In genomic region chr6:17032595-17033591, GRCh38 we compare ENCODE assay signal across 8 cellular contexts.
DNase-seq lines count a peak whose midpoint lies in the region; TF ChIP-seq lines count a peak whose summit lies in the region.

No MANE protein-coding gene starts in this region.

- POLR2A ChIA-PET in GM10248 (lab: Yijun Ruan, JAX), result no interaction called here

- no peaks in the 10 kb centered on the region for H3K36me3 Mint-ChIP-seq in HFFc6 (ENCODE audit: low read depth)
- H3K36me3 Mint-ChIP-seq in activated naive CD4-positive, alpha-beta T cell treated with anti-CD3 and anti-CD28 coated beads, Interleukin-2, amount 10 ng/mL, durations not matched to agents 7 days and 5 days, result no peaks in the 10 kb centered on the region

- no peaks in the 10 kb centered on the region for H3K36me3 ChIP-seq in spleen

- peak overlapping the region; percentile 88 for H3K4me3 Mint-ChIP-seq in HFFc6
- no peak overlapping the region for H3K4me3 Mint-ChIP-seq in activated naive CD4-positive, alpha-beta T cell treated with anti-CD3 and anti-CD28 coated beads, Interleukin-2, amount 10 ng/mL, durations not matched to agents 7 days and 5 days

- H3K27me3 Mint-ChIP-seq in HFFc6 (ENCODE audit: insufficient read depth), result no peaks in the 10 kb centered on the region
- no peaks in the 10 kb centered on the region for H3K27me3 Mint-ChIP-seq in activated naive CD4-positive, alpha-beta T cell treated with anti-CD3 and anti-CD28 coated beads, Interleukin-2, amount 10 ng/mL, durations not matched to agents 7 days and 5 days

- 60 to 78% (median 70%) methylated on average over 15 of the region's 15 CpGs for WGBS in spleen, 5 donors

- H3K4me1 Mint-ChIP-seq in HFFc6 (ENCODE audit: low read depth), result peaks cover 79% of the 10 kb centered on the region
- H3K4me1 Mint-ChIP-seq in activated naive CD4-positive, alpha-beta T cell treated with anti-CD3 and anti-CD28 coated beads, Interleukin-2, amount 10 ng/mL, durations not matched to agents 7 days and 5 days, result no peaks in the 10 kb centered on the region

- H3K4me3 ChIP-seq in astrocyte of the spinal cord (ENCODE audit: low read depth, low read length), result no peak overlapping the region
- peak overlapping the region in 1 of 8 donors; percentile 8 for H3K4me3 ChIP-seq in spleen

- no peak for TF ChIP-seq POLR2A in spleen (IDR thresholded peaks at IDR 0.05)

- no peaks in the 10 kb centered on the region for H3K4me1 ChIP-seq in spleen

- H3K27ac Mint-ChIP-seq in HFFc6, result peak overlapping the region; percentile 99
- no peak overlapping the region for H3K27ac Mint-ChIP-seq in activated naive CD4-positive, alpha-beta T cell treated with anti-CD3 and anti-CD28 coated beads, Interleukin-2, amount 10 ng/mL, durations not matched to agents 7 days and 5 days

- peak overlapping the region in 7 of 8 donors; percentile 36 to 64 (median 54) for H3K27ac ChIP-seq in spleen

- no peak for TF ChIP-seq CTCF in HFFc6 (IDR thresholded peaks at IDR 0.05)
- no peak for TF ChIP-seq CTCF in astrocyte of the spinal cord (IDR thresholded peaks at IDR 0.05; ENCODE audit: low read depth, low read length)
- TF ChIP-seq CTCF in spleen (IDR thresholded peaks at IDR 0.05 in 8 of 11, conservative IDR thresholded peaks at IDR 0.05 in 3 of 11), result no peak
- TF ChIP-seq CTCF in GM10248 (IDR thresholded peaks at IDR 0.05; ENCODE audit: control extremely low read depth, extremely low read depth, low read depth, missing control alignments), result no peak

- intact Hi-C loops in spleen (cut with DNase I; ENCODE audit: low total_unique reads), result no loop called here

- in situ Hi-C loops in astrocyte of the spinal cord (cut with HindIII; ENCODE audit: low sequenced_read_pairs), result no loop called here

- H3K9me3 Mint-ChIP-seq in HFFc6, result no peaks in the 10 kb centered on the region
- H3K9me3 Mint-ChIP-seq in activated naive CD4-positive, alpha-beta T cell treated with anti-CD3 and anti-CD28 coated beads, Interleukin-2, amount 10 ng/mL, durations not matched to agents 7 days and 5 days, result no peaks in the 10 kb centered on the region

- CTCF ChIA-PET in activated naive CD4-positive, alpha-beta T cell treated with anti-CD3 and anti-CD28 coated beads, Interleukin-2, amount 10 ng/mL, durations not matched to agents 7 days and 5 days (lab: Charles Lee), result no interaction called here
- CTCF ChIA-PET in GM10248 (lab: Yijun Ruan, JAX), result interaction anchor here (1.6 kb wide), 1 partner anchor 20 kb away, joined by 4 read pairs; no protein-coding TSS in a partner anchor

- DNase-seq in HFFc6 (peak; percentile 94), astrocyte of the spinal cord (ENCODE audit: low read depth, low spot score) (peak; percentile 91), hippocampal formation (lab: John Stamatoyannopoulos, UW) (peak; percentile 55 to 78), spleen (no peak), GM10248 (ENCODE audit: extremely low spot score) (no peak)
- DNase-seq in effector CD8-positive, alpha-beta T cell (lab: John Stamatoyannopoulos, UW), result no peak
- no peak for DNase-seq in activated naive CD4-positive, alpha-beta T cell treated with anti-CD3 and anti-CD28 coated beads, Interleukin-2, amount 10 ng/mL, durations not matched to agents 7 days and 5 days
- no peak for DNase-seq in activated CD4-positive, CD25-positive, alpha-beta regulatory T cell treated with anti-CD3 and anti-CD28 coated beads, Interleukin-2, amount 50 U/mL, for 72 hours

- no peaks in the 10 kb centered on the region for H3K27me3 ChIP-seq in spleen (replicated peaks in 1 of 7)

- peaks cover 0 to 1% (median 0%) of the 10 kb centered on the region in 8 donors for H3K9me3 ChIP-seq in spleen

Comparison
In these comparisons a context has a peak if more than half of its experiments do, and no peak if none do; other contexts are left out.
1. DNase-seq: peak in HFFc6 (single experiment), astrocyte of the spinal cord (single experiment) and hippocampal formation (2 of 2); none in spleen (single experiment), effector CD8-positive, alpha-beta T cell (single experiment), activated naive CD4-positive, alpha-beta T cell treated with anti-CD3 and anti-CD28 coated beads, Interleukin-2, amount 10 ng/mL, durations not matched to agents 7 days and 5 days (single experiment), activated CD4-positive, CD25-positive, alpha-beta regulatory T cell treated with anti-CD3 and anti-CD28 coated beads, Interleukin-2, amount 50 U/mL, for 72 hours (single experiment) and GM10248 (single experiment).